Comparison of ENCODE assay signal across 1 cellular context in genomic region chr17:21389352-21389751, GRCh38.
TF ChIP-seq lines count a peak whose summit lies in the region.

No MANE protein-coding gene starts in this region.

TF ChIP-seq in GM12878, 131 proteins besides CTCF, POLR2A, EP300 and RAD21:
- TF ChIP-seq MEF2B (IDR thresholded peaks at IDR 0.05; ENCODE audit: partially characterized antibody, poor library complexity, severe bottlenecking): no peak
- peak; percentile 49; the same call in 1 of the 2 replicates for TF ChIP-seq IKZF1 (conservative IDR thresholded peaks at IDR 0.05)
- 0 out of 2 replicates have a peak, but pooled peaks have one; percentile 19 for TF ChIP-seq DPF2 (IDR thresholded peaks at IDR 0.05)
